In the genomic region with DNA sequence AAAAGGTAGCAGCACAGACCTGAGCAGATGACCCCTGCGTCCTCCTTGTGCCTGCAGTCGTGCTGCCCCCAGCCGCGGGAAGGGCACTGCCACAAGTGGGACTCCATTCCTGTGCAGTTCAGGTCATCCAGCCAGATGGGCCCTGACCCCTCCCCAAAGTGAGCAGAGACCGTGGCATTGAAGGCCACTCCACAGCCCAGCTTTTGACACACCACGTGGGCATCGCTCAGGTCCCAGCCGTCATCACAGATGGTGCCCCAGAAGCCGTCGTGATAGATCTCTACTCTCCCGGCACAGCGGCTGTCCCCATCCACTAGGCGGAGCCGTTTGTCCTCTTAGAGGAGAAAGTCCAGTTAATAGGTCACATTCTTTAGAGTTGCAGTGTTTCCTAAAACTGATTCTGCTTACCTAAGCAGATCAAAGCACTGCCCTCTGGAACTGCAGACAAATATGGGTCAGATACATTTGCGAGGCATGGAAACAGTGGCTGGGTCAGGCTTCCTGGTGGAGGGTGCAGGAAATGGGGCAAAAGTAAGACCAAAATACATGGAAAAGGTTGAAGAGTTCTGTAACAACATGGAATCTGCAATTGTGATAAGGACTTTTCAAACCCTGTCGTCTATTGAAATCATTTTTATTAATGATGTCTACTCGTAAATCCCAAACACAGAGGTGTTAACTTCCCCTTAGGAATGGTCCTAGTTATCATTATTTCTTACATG, we compare ENCODE assay signal across 8 cellular contexts.
A peak's percentile ranks its signal among the peaks of the same experiment; 100 is the strongest.
DNase-seq lines count a peak whose midpoint lies in the region; ATAC-seq, FAIRE-seq and TF ChIP-seq lines count a peak whose summit lies in the region.

No MANE protein-coding gene starts in this region.

- peaks cover 4% of the 10 kb centered on the region for H3K9me3 Mint-ChIP-seq in nephron progenitor cell

- TF ChIP-seq POLR2A in GM12891 (IDR thresholded peaks at IDR 0.05; ENCODE audit: low read depth, low read length): no peak

- H3K27ac Mint-ChIP-seq in nephron progenitor cell: no peak overlapping the region

- H3K36me3 Mint-ChIP-seq in nephron progenitor cell (ENCODE audit: low read depth): no peaks in the 10 kb centered on the region

- ATAC-seq in HG02973 (IDR thresholded peaks at IDR 0.05; ENCODE audit: unreplicated experiment): no peak

- H3K4me3 Mint-ChIP-seq in nephron progenitor cell: no peak overlapping the region

- no peak overlapping the region for H3K4me3 ChIP-seq in AG10803 (ENCODE audit: low read length)

- no peaks in the 10 kb centered on the region for H3K4me1 Mint-ChIP-seq in nephron progenitor cell

- TF ChIP-seq CTCF in AG10803 (conservative IDR thresholded peaks at IDR 0.05; ENCODE audit: low read length) (peak; percentile 79), nephron progenitor cell (IDR thresholded peaks at IDR 0.05) (peak; percentile 32)

- FAIRE-seq in GM12891 (lab: Jason Lieb, UNC): no peak

- DNase-seq in AG10803 (ENCODE audit: low read depth) (peak; percentile 48), GM12891 (ENCODE audit: insufficient read length, low spot score) (peak; percentile 12), NOMO-1 treated with dmso at 0.1 percent for 144 hours (lab: John Stamatoyannopoulos, UW; ENCODE audit: unreplicated experiment) (peak; percentile 64), dermis microvascular lymphatic vessel endothelial cell (ENCODE audit: low read depth in 2 of 2) (peak; percentile 40 to 63), nephron progenitor cell (peak; percentile 47), globus pallidus (ENCODE audit: low spot score) (no peak), kidney glomerular epithelial cell (lab: John Stamatoyannopoulos, UW) (no peak)

- H3K27me3 Mint-ChIP-seq in nephron progenitor cell (ENCODE audit: low read depth, poor library complexity): peaks cover 5% of the 10 kb centered on the region

TF ChIP-seq in GM12891, 5 proteins besides CTCF, POLR2A, EP300 and RAD21:
- TF ChIP-seq PAX5 (IDR thresholded peaks at IDR 0.05; ENCODE audit: insufficient read depth, low read length, severe bottlenecking) (no peak), POLR2AphosphoS5 (IDR thresholded peaks at IDR 0.05; ENCODE audit: low read depth, low read length) (no peak), SPI1 (IDR thresholded peaks at IDR 0.05; ENCODE audit: low read depth, low read length) (no peak), TAF1 (IDR thresholded peaks at IDR 0.05; ENCODE audit: low read depth, low read length) (no peak), POU2F2 (IDR thresholded peaks at IDR 0.05; ENCODE audit: low read depth, low read length) (no peak)

Comparison
In these comparisons a context has a peak if more than half of its experiments do, and no peak if none do; other contexts are left out.
1. DNase-seq: peak in AG10803 (single experiment), GM12891 (single experiment), NOMO-1 treated with dmso at 0.1 percent for 144 hours (single experiment), dermis microvascular lymphatic vessel endothelial cell (2 of 2) and nephron progenitor cell (single experiment); none in globus pallidus (single experiment) and kidney glomerular epithelial cell (single experiment).